In the genomic region with DNA sequence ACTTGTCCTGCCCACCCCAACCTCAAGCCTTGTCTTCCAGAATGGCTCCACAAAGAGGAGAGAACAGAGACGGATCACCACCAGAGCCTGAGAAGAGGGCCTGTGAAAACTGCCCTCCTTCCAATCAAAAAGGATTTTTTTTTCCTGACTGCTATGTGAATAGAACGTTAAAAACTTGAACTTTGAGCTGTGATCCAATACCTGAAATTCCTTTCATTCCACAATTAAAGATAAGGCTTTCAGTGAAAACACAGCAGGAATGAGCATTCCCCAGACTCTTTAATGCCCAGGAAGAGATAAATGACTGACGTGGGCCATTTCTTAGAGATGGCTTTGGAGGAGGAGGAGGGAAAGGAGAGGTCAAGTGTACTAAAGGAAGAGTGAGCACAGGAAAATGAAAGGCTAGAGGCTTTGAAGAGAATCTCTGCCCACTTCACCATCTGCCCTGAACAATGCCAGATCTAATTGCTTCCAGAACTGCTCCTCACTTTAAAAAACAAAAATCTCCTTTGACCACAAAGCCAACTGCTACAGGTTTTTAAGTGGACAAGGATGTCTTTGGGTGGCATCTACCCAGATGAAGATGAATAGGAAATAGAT, we compare ENCODE assay signal across 14 cellular contexts.
DNase-seq lines count a peak whose midpoint lies in the region; ATAC-seq, FAIRE-seq and TF ChIP-seq lines count a peak whose summit lies in the region.
"Had no signal": no experiment of that assay in that cellular context is flagged by ENCODE, and none has a peak within 500 bp of the region (broad histone marks: within the 10 kb centered on the region; RNA-seq: fewer than 3 reads in every experiment).

No MANE protein-coding gene starts in this region.

- H3K27me3 ChIP-seq in breast epithelium (no peaks in the 10 kb centered on the region), uterus (no peaks in the 10 kb centered on the region)

- no peak overlapping the region for H3K27ac Mint-ChIP-seq in MCF 10A (ENCODE audit: low read depth, unreplicated experiment)
- peak overlapping the region; percentile 96 to 99 for H3K27ac Mint-ChIP-seq in T-cell
- no peak overlapping the region for H3K27ac Mint-ChIP-seq in effector memory CD8-positive, alpha-beta T cell
- H3K27ac Mint-ChIP-seq: activated CD4-positive, alpha-beta T cell treated with anti-CD3 and anti-CD28 coated beads, Interleukin-2, amount 10 ng/mL, durations not matched to agents 7 days and 5 days; activated naive CD4-positive, alpha-beta T cell treated with anti-CD3 and anti-CD28 coated beads, Interleukin-2, amount 50 U/mL, for 24 hours; natural killer cell had no signal

- ATAC-seq in T-cell (replicated peaks in 1 of 4) (no peak), GM21825 (IDR thresholded peaks at IDR 0.05; ENCODE audit: unreplicated experiment) (no peak)
- no peak for ATAC-seq in effector memory CD8-positive, alpha-beta T cell (replicated peaks)
- ATAC-seq: natural killer cell had no signal

- H3K4me3 Mint-ChIP-seq in MCF 10A (ENCODE audit: unreplicated experiment) (no peak overlapping the region), T-cell (no peak overlapping the region)
- H3K4me3 Mint-ChIP-seq in effector memory CD8-positive, alpha-beta T cell, result no peak overlapping the region
- H3K4me3 Mint-ChIP-seq: activated CD4-positive, alpha-beta T cell treated with anti-CD3 and anti-CD28 coated beads, Interleukin-2, amount 10 ng/mL, durations not matched to agents 7 days and 5 days; activated naive CD4-positive, alpha-beta T cell treated with anti-CD3 and anti-CD28 coated beads, Interleukin-2, amount 50 U/mL, for 24 hours; natural killer cell had no signal

- peak overlapping the region in 1 of 2 donors; percentile 13 for H3K9ac ChIP-seq in kidney (ENCODE audit: low read length in 2 of 2)

- CTCF ChIA-PET in MCF 10A (lab: Yijun Ruan, JAX), result no interaction called here
- CTCF ChIA-PET in T-cell (lab: Charles Lee), result no interaction called here

- POLR2A ChIA-PET in MCF 10A (lab: Yijun Ruan, JAX), result no interaction called here
- POLR2A ChIA-PET in T-cell (lab: Charles Lee), result no interaction called here

- H3K4me3 ChIP-seq in breast epithelium (no peak overlapping the region), kidney (ENCODE audit: low read length in 2 of 2) (no peak overlapping the region), uterus (no peak overlapping the region)
- H3K4me3 ChIP-seq: HAP-1 had no signal

- H3K36me3 Mint-ChIP-seq in MCF 10A (ENCODE audit: insufficient read depth, unreplicated experiment) (no peaks in the 10 kb centered on the region), T-cell (no peaks in the 10 kb centered on the region)
- no peaks in the 10 kb centered on the region for H3K36me3 Mint-ChIP-seq in effector memory CD8-positive, alpha-beta T cell (ENCODE audit: insufficient read depth)
- H3K36me3 Mint-ChIP-seq: activated naive CD4-positive, alpha-beta T cell treated with anti-CD3 and anti-CD28 coated beads, Interleukin-2, amount 50 U/mL, for 24 hours; natural killer cell had no signal

- TF ChIP-seq POLR2A in breast epithelium (IDR thresholded peaks at IDR 0.05) (no peak), uterus (IDR thresholded peaks at IDR 0.05) (no peak)

- BruUV-seq in MCF 10A (replicated peaks; lab: Mats Ljungman, UMichigan), result no TSS peak

- TF ChIP-seq CTCF in breast epithelium (IDR thresholded peaks at IDR 0.05) (no peak), MCF 10A (IDR thresholded peaks at IDR 0.05; ENCODE audit: unreplicated experiment) (no peak), kidney (IDR thresholded peaks at IDR 0.05; ENCODE audit: borderline replicate concordance, extremely low read depth, insufficient read depth) (no peak), uterus (IDR thresholded peaks at IDR 0.05) (no peak)

- H3K27me3 Mint-ChIP-seq in MCF 10A (ENCODE audit: insufficient read depth, unreplicated experiment), result no peaks in the 10 kb centered on the region
- H3K27me3 Mint-ChIP-seq in T-cell, result no peaks in the 10 kb centered on the region
- peaks cover 33 to 40% of the 10 kb centered on the region in 2 donors for H3K27me3 Mint-ChIP-seq in effector memory CD8-positive, alpha-beta T cell
- H3K27me3 Mint-ChIP-seq: activated naive CD4-positive, alpha-beta T cell treated with anti-CD3 and anti-CD28 coated beads, Interleukin-2, amount 50 U/mL, for 24 hours had no signal

- H3K4me1 ChIP-seq in breast epithelium (peaks cover 0 to 18% of the 10 kb centered on the region in 2 donors), kidney (ENCODE audit: control insufficient read depth in 1 of 2, insufficient read depth in 1 of 2, low read depth in 1 of 2, low read length in 2 of 2) (peaks cover 21 to 43% of the 10 kb centered on the region in 2 donors), uterus (no peaks in the 10 kb centered on the region)

- H3K27ac ChIP-seq in breast epithelium, result peak overlapping the region; percentile 50 to 78
- H3K27ac ChIP-seq in kidney (ENCODE audit: low read depth in 2 of 2, low read length in 2 of 2), result peak overlapping the region; percentile 86 to 95
- H3K27ac ChIP-seq in uterus, result no peak overlapping the region

- intact Hi-C loops in breast epithelium (cut with DNase I; ENCODE audit: low total_unique reads), result no loop called here
- intact Hi-C loops in MCF 10A (cut with micrococcal nuclease), result no loop called here
- intact Hi-C loops in kidney (cut with DNase I), result no loop called here
- intact Hi-C loops in uterus (cut with DNase I; ENCODE audit: low total_unique reads), result no loop called here

- DNase-seq in breast epithelium (ENCODE audit: low spot score in 2 of 2) (no peak), MCF 10A (ENCODE audit: unreplicated experiment) (no peak), T-cell (no peak), kidney (no peak), uterus (no peak)
- DNase-seq in effector memory CD8-positive, alpha-beta T cell, result no peak
- DNase-seq in activated naive CD4-positive, alpha-beta T cell (lab: John Stamatoyannopoulos, UW), result no peak
- DNase-seq: activated CD4-positive, alpha-beta T cell treated with anti-CD3 and anti-CD28 coated beads, Interleukin-2, amount 10 ng/mL, durations not matched to agents 7 days and 5 days; effector CD8-positive, alpha-beta T cell; natural killer cell; NCI-H1694 treated with DMSO at 0.1 percent for 48 hours had no signal

- no peak for FAIRE-seq in kidney (lab: Jason Lieb, UNC)

- no peaks in the 10 kb centered on the region for H3K9me3 Mint-ChIP-seq in MCF 10A (ENCODE audit: unreplicated experiment)
- H3K9me3 Mint-ChIP-seq in T-cell, result no peaks in the 10 kb centered on the region
- H3K9me3 Mint-ChIP-seq in effector memory CD8-positive, alpha-beta T cell, result no peaks in the 10 kb centered on the region
- H3K9me3 Mint-ChIP-seq: activated naive CD4-positive, alpha-beta T cell treated with anti-CD3 and anti-CD28 coated beads, Interleukin-2, amount 50 U/mL, for 24 hours; natural killer cell had no signal

- no peaks in the 10 kb centered on the region for H3K9me3 ChIP-seq in breast epithelium
- no peaks in the 10 kb centered on the region for H3K9me3 ChIP-seq in kidney (ENCODE audit: control insufficient read depth in 1 of 2, low read length in 2 of 2)
- no peaks in the 10 kb centered on the region for H3K9me3 ChIP-seq in uterus
- H3K9me3 ChIP-seq: HAP-1 had no signal

- no peaks in the 10 kb centered on the region for H3K36me3 ChIP-seq in breast epithelium
- H3K36me3 ChIP-seq in kidney (ENCODE audit: control insufficient read depth in 1 of 2, insufficient read depth in 2 of 2, low read length in 2 of 2), result no peaks in the 10 kb centered on the region
- no peaks in the 10 kb centered on the region for H3K36me3 ChIP-seq in uterus
- H3K36me3 ChIP-seq: HAP-1 had no signal

- peaks cover 6% of the 10 kb centered on the region for H3K4me1 Mint-ChIP-seq in MCF 10A (ENCODE audit: insufficient read depth, unreplicated experiment)
- H3K4me1 Mint-ChIP-seq in T-cell, result peaks cover 24 to 59% (median 51%) of the 10 kb centered on the region in 3 donors
- peaks cover 0 to 6% of the 10 kb centered on the region in 2 donors for H3K4me1 Mint-ChIP-seq in effector memory CD8-positive, alpha-beta T cell (ENCODE audit: low read depth in 2 of 2)

Comparison
In these comparisons a context has a peak if more than half of its experiments do, and no peak if none do; other contexts are left out.
1. H3K27ac ChIP-seq: peak in breast epithelium (2 of 2) and kidney (2 of 2); none in uterus (0 of 2).
2. H3K27ac Mint-ChIP-seq: peak in T-cell (2 of 2); none in MCF 10A (single experiment) and effector memory CD8-positive, alpha-beta T cell (0 of 2).